In the genomic region with DNA sequence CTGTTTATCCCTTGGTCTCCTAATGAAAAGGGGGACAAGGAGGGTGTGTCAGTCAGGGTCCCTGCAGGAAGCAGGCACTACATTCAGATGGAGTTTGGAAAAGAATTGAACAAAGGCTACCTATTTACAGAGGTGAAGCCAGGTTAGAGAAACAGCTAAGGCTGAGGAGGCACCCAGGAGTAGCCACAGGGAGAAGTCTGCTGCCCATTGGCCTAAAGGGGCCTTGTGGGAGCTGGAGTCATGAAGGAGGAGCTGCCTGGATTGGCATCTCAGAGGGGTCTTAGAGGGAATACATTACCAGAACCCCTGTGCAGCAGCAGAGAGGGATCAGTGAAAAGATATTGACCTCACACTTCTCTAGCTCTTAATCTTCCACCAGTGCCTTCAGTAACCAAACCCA, we compare ENCODE assay signal across 21 cellular contexts.
"Had no signal": no experiment of that assay in that cellular context is flagged by ENCODE, and none has a peak within 500 bp of the region (broad histone marks: within the 10 kb centered on the region; RNA-seq: fewer than 3 reads in every experiment).

No MANE protein-coding gene starts in this region.

- H3K4me2 ChIP-seq: SK-N-SH had no signal

- H3K27ac ChIP-seq: SJCRH30, VCaP had no signal

- H3K9me3 ChIP-seq: SJCRH30, SK-N-SH had no signal

- DNase-seq: activated CD4-positive, alpha-beta memory T cell treated with anti-CD3 and anti-CD28 coated beads, Interleukin-2, amount 10 ng/mL, durations not matched to agents 7 days and 5 days; activated CD4-positive, alpha-beta T cell treated with anti-CD3 and anti-CD28 coated beads for 36 hours; activated CD4-positive, alpha-beta T cell treated with anti-CD3 and anti-CD28 coated beads, Interleukin-2, amount 50 U/mL, for 1 hour; activated CD8-positive, alpha-beta memory T cell treated with anti-CD3 and anti-CD28 coated beads, Interleukin-2, amount 50 U/mL, for 4 hours; activated gamma-delta T cell treated with Interleukin-2 at 50 U/mL for 16 hours; activated naive CD4-positive, alpha-beta T cell treated with anti-CD3 and anti-CD28 coated beads, Interleukin-2, amount 10 ng/mL, durations not matched to agents 7 days and 5 days; activated naive CD8-positive, alpha-beta T cell treated with anti-CD3 and anti-CD28 coated beads for 36 hours; activated T-cell treated with anti-CD3 and anti-CD28 coated beads, Interleukin-2, amount 50 U/mL, for 72 hours; Karpas-422; NCI-H1105 treated with DMSO at 0.1 percent for 48 hours; NCI-H1436 treated with DMSO at 0.1 percent for 48 hours; NCI-H187; NCI-H2081; NCI-H446; NCI-H524; RPMI8226; SJCRH30; SK-N-SH; T-helper 1 cell had no signal

- H3K27me3 ChIP-seq: SJCRH30 had no signal

- H3K4me1 ChIP-seq: SJCRH30 had no signal

- H3K9ac ChIP-seq: SK-N-SH had no signal

- H3K36me3 ChIP-seq: SJCRH30 had no signal

- H3K4me3 ChIP-seq: SJCRH30 had no signal

- ATAC-seq: activated CD4-positive, alpha-beta T cell treated with anti-CD3 and anti-CD28 coated beads for 36 hours; activated T-cell treated with anti-CD3 and anti-CD28 coated beads, Interleukin-2, amount 50 U/mL, for 72 hours; Right ventricle myocardium inferior had no signal
